In the genomic region with DNA sequence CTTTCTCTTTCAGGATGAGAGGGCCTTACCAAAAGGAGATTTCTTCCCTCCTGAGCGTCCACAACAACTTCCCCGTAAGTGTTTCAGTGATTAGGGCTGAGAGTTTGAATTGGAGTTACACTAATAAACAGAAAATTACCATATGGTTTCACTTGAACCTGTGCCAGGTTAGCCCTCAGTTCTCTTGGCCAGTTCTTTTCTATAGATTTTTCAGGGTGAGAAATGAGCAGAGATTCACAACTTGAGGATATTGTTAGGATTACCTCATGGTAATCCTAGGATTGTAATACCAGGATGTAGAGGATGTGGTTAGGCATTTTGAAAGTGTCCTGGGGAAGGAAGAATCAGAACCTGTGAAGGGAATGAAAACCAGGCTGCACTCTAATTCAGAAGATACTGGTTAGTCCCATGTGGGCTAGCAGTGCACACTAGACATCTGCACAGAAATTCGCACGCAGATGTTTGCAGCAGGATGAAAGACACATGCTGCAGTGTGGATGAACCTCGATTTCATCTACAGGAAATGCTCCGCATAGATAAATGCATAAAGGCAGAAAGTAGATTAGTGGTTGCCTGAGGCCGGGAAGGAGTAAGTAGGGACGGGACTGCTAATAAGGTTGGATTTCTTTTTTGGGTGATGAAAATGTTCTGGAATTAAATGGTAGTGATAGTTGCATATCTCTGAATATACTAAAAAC, we compare ENCODE assay signal across 16 cellular contexts. TPM values are rescaled to one million over a fixed set of nuclear protein-coding genes. Genes with fewer than 3 reads are reported as not detected.
DNase-seq lines count a peak whose midpoint lies in the region; ATAC-seq and TF ChIP-seq lines count a peak whose summit lies in the region.
"Had no signal": no experiment of that assay in that cellular context is flagged by ENCODE, and none has a peak within 500 bp of the region (broad histone marks: within the 10 kb centered on the region; RNA-seq: fewer than 3 reads in every experiment).

No MANE protein-coding gene starts in this region.

- H2AFZ ChIP-seq in GM23338: no peak overlapping the region

- H3K4me2 ChIP-seq in GM23338: no peak overlapping the region

- no peaks in the 10 kb centered on the region for H3K27me3 Mint-ChIP-seq in T-helper 2 cell treated with Interferon-gamma antibody and Interleukin-4, amounts not matched to agents 5 μg/mL and 100 μg/mL, for 36 hours (ENCODE audit: low read depth)
- H3K27me3 Mint-ChIP-seq in GM23338 (ENCODE audit: insufficient read depth, low read depth, poor library complexity) (peaks cover 17% of the 10 kb centered on the region), brain (peaks cover 4% of the 10 kb centered on the region)
- no peaks in the 10 kb centered on the region for H3K27me3 Mint-ChIP-seq in naive thymus-derived CD8-positive, alpha-beta T cell

- POLR2A ChIA-PET in naive thymus-derived CD8-positive, alpha-beta T cell (lab: Charles Lee): no interaction called here

- no peak for DNase-seq in T-helper 2 cell treated with Interferon-gamma antibody and Interleukin-4, amounts not matched to agents 5 μg/mL and 100 μg/mL, for 36 hours (ENCODE audit: low spot score)
- DNase-seq in T-helper 2 cell (no peak), GM23338 (ENCODE audit: low spot score) (no peak), SKM-1 (lab: John Stamatoyannopoulos, UW; ENCODE audit: unreplicated experiment) (no peak), NCI-H510A (lab: John Stamatoyannopoulos, UW) (no peak)
- DNase-seq in naive thymus-derived CD8-positive, alpha-beta T cell: no peak
- DNase-seq: 8988T; activated CD4-positive, CD25-positive, alpha-beta regulatory T cell; caudate nucleus; lower lobe of right lung; MM.1S; NCI-H2171 treated with DMSO at 0.1 percent for 48 hours; substantia nigra had no signal

- H3K79me2 ChIP-seq in GM23338 (replicated peaks; ENCODE audit: insufficient read depth): peaks cover 100% of the 10 kb centered on the region

- ATAC-seq in GM23338: no peak
- ATAC-seq in naive thymus-derived CD8-positive, alpha-beta T cell: peak in 1 of 2 donors; percentile 47
- no peak for ATAC-seq in GM19397 (IDR thresholded peaks at IDR 0.05; ENCODE audit: unreplicated experiment)
- ATAC-seq: lower lobe of right lung had no signal

- peaks cover 79% of the 10 kb centered on the region for H3F3A ChIP-seq in GM23338 (replicated peaks; ENCODE audit: low read depth)

- peaks cover 95% of the 10 kb centered on the region for H3K36me3 ChIP-seq in GM23338 (ENCODE audit: insufficient read depth)

- H3K9me3 Mint-ChIP-seq in T-helper 2 cell treated with Interferon-gamma antibody and Interleukin-4, amounts not matched to agents 5 μg/mL and 100 μg/mL, for 36 hours: no peaks in the 10 kb centered on the region
- H3K9me3 Mint-ChIP-seq in GM23338 (no peaks in the 10 kb centered on the region; the same call in 2 of the 3 replicates), brain (no peaks in the 10 kb centered on the region)
- no peaks in the 10 kb centered on the region for H3K9me3 Mint-ChIP-seq in naive thymus-derived CD8-positive, alpha-beta T cell

- H4K20me1 ChIP-seq in GM23338 (replicated peaks; ENCODE audit: insufficient read depth): peaks cover 75% of the 10 kb centered on the region

- no peak for TF ChIP-seq CTCF in GM23338 (conservative IDR thresholded peaks at IDR 0.05; ENCODE audit: low read depth in 2 of 2)
- TF ChIP-seq CTCF in brain (conservative IDR thresholded peaks at IDR 0.05): no peak

- H3K27ac ChIP-seq in GM23338 (ENCODE audit: low read depth): peak overlapping the region; percentile 39; the same call in 1 of the 2 replicates
- H3K27ac ChIP-seq: lower lobe of right lung had no signal

- no peaks in the 10 kb centered on the region for H3K9me2 ChIP-seq in GM23338 (ENCODE audit: insufficient read depth)

- H3K4me3 ChIP-seq in GM23338: no peak overlapping the region
- H3K4me3 ChIP-seq: lower lobe of right lung had no signal

- H3K4me3 Mint-ChIP-seq in T-helper 2 cell treated with Interferon-gamma antibody and Interleukin-4, amounts not matched to agents 5 μg/mL and 100 μg/mL, for 36 hours: no peak overlapping the region
- H3K4me3 Mint-ChIP-seq in GM23338 (no peak overlapping the region), brain (no peak overlapping the region)
- H3K4me3 Mint-ChIP-seq in naive thymus-derived CD8-positive, alpha-beta T cell: peak overlapping the region in 3 of 10 donors; percentile 5 to 26 (median 24)

- H3K36me3 Mint-ChIP-seq in T-helper 2 cell treated with Interferon-gamma antibody and Interleukin-4, amounts not matched to agents 5 μg/mL and 100 μg/mL, for 36 hours (ENCODE audit: low read depth): peaks cover 79% of the 10 kb centered on the region
- H3K36me3 Mint-ChIP-seq in GM23338 (ENCODE audit: low read depth): peaks cover 99% of the 10 kb centered on the region
- H3K36me3 Mint-ChIP-seq in brain: peaks cover 96% of the 10 kb centered on the region
- peaks cover 23 to 99% (median 44%) of the 10 kb centered on the region in 3 donors for H3K36me3 Mint-ChIP-seq in naive thymus-derived CD8-positive, alpha-beta T cell

- peaks cover 28% of the 10 kb centered on the region for H3K4me1 Mint-ChIP-seq in T-helper 2 cell treated with Interferon-gamma antibody and Interleukin-4, amounts not matched to agents 5 μg/mL and 100 μg/mL, for 36 hours (ENCODE audit: low read depth)
- H3K4me1 Mint-ChIP-seq in GM23338: no peaks in the 10 kb centered on the region
- H3K4me1 Mint-ChIP-seq in brain: peaks cover 16% of the 10 kb centered on the region
- H3K4me1 Mint-ChIP-seq in naive thymus-derived CD8-positive, alpha-beta T cell: peaks cover 11 to 32% (median 27%) of the 10 kb centered on the region in 4 donors

- H3K27ac Mint-ChIP-seq in T-helper 2 cell treated with Interferon-gamma antibody and Interleukin-4, amounts not matched to agents 5 μg/mL and 100 μg/mL, for 36 hours: peak overlapping the region; percentile 29
- peak overlapping the region; percentile 65 for H3K27ac Mint-ChIP-seq in GM23338
- peak overlapping the region in 4 of 5 experiments; percentile 23 to 76 (median 30) for H3K27ac Mint-ChIP-seq in brain
- peak overlapping the region in 8 of 10 donors; percentile 16 to 64 (median 46) for H3K27ac Mint-ChIP-seq in naive thymus-derived CD8-positive, alpha-beta T cell

- no peaks in the 10 kb centered on the region for H3K4me1 ChIP-seq in GM23338 (ENCODE audit: insufficient read depth)

- H3K27me3 ChIP-seq in GM23338 (ENCODE audit: insufficient read depth): no peaks in the 10 kb centered on the region

TF ChIP-seq in GM23338, 12 proteins besides CTCF, POLR2A, EP300 and RAD21 (continues in another document):
- TF ChIP-seq EZH2phosphoT487 (IDR thresholded peaks at IDR 0.05; ENCODE audit: unreplicated experiment) (no peak), STAT1 (IDR thresholded peaks at IDR 0.05; ENCODE audit: unreplicated experiment) (no peak), ETS1 (IDR thresholded peaks at IDR 0.05) (no peak), CREB1 (CRISPR knock-in tag; IDR thresholded peaks at IDR 0.05; ENCODE audit: low read depth) (no peak), JUNB (IDR thresholded peaks at IDR 0.05; ENCODE audit: unreplicated experiment) (no peak), EZH2 (IDR thresholded peaks at IDR 0.05; ENCODE audit: low read depth, unreplicated experiment) (no peak)

RNA-seq across cellular contexts. Expression of gene HNRNPM, which starts 24.1 kb away (rescaled TPM):
- 359 and 389 TPM in 2 replicates for total RNA-seq in GM23338 (2014; rRNA removed; shearing (Covaris generic))
- polyA plus RNA-seq in GM23338 (2016; fragmentation: Nextera tagmentation; extraction: Ambion mirVana) (276 and 291 TPM in 2 replicates), brain (ENCODE audit: insufficient read depth, low read depth, low replicate concordance) (204 TPM)
- total RNA-seq in naive thymus-derived CD8-positive, alpha-beta T cell: 100 to 1,000 TPM; 207 to 227 TPM
- polyA plus RNA-seq in naive thymus-derived CD8-positive, alpha-beta T cell: 100 to 1,000 TPM; 214 to 304 (median 217) TPM

RNA-seq across cellular contexts. Expression of gene PRAM1, which starts 33.5 kb away (rescaled TPM):
- total RNA-seq in GM23338 (2014; rRNA removed; shearing (Covaris generic)): 0.07 and 0.31 TPM in 2 replicates
- polyA plus RNA-seq in GM23338 (2016; fragmentation: Nextera tagmentation; extraction: Ambion mirVana) (0.54 TPM in 1 of 2 replicates, not detected in the other), brain (ENCODE audit: insufficient read depth, low read depth, low replicate concordance) (1.4 TPM)
- total RNA-seq in naive thymus-derived CD8-positive, alpha-beta T cell: 1 to 10 TPM; 3.5 to 4.7 TPM
- polyA plus RNA-seq in naive thymus-derived CD8-positive, alpha-beta T cell: under 1 TPM in 2 of 3 donors, not detected in 1; 0.07 to 0.20 TPM
- total RNA-seq: HT1080 had no signal

RNA-seq across cellular contexts. Expression of gene ZNF414, which starts 45.1 kb away (rescaled TPM):
- total RNA-seq in GM23338 (2014; rRNA removed; shearing (Covaris generic)): 29.2 and 45.0 TPM in 2 replicates
- polyA plus RNA-seq in GM23338 (2016; fragmentation: Nextera tagmentation; extraction: Ambion mirVana): 27.4 and 31.6 TPM in 2 replicates
- polyA plus RNA-seq in brain (ENCODE audit: insufficient read depth, low read depth, low replicate concordance): 90.5 TPM
- total RNA-seq in naive thymus-derived CD8-positive, alpha-beta T cell: 10 to 100 TPM; 70.2 to 73.1 TPM
- 10 to 100 TPM; 15.2 to 34.2 (median 27.7) TPM for polyA plus RNA-seq in naive thymus-derived CD8-positive, alpha-beta T cell

RNA-seq across cellular contexts. Expression of gene MARCHF2, which starts 55.8 kb away (rescaled TPM):
- 50.1 and 58.7 TPM in 2 replicates for total RNA-seq in GM23338 (2014; rRNA removed; shearing (Covaris generic))
- polyA plus RNA-seq in GM23338 (2016; fragmentation: Nextera tagmentation; extraction: Ambion mirVana): 18.9 and 20.7 TPM in 2 replicates
- 82.9 TPM for polyA plus RNA-seq in brain (ENCODE audit: insufficient read depth, low read depth, low replicate concordance)
- 10 to 100 TPM; 25.8 to 31.4 TPM for total RNA-seq in naive thymus-derived CD8-positive, alpha-beta T cell
- polyA plus RNA-seq in naive thymus-derived CD8-positive, alpha-beta T cell: 10 to 100 TPM; 21.1 to 40.1 (median 38.2) TPM
